Comparison of ENCODE assay signal across 8 cellular contexts in the genomic region with DNA sequence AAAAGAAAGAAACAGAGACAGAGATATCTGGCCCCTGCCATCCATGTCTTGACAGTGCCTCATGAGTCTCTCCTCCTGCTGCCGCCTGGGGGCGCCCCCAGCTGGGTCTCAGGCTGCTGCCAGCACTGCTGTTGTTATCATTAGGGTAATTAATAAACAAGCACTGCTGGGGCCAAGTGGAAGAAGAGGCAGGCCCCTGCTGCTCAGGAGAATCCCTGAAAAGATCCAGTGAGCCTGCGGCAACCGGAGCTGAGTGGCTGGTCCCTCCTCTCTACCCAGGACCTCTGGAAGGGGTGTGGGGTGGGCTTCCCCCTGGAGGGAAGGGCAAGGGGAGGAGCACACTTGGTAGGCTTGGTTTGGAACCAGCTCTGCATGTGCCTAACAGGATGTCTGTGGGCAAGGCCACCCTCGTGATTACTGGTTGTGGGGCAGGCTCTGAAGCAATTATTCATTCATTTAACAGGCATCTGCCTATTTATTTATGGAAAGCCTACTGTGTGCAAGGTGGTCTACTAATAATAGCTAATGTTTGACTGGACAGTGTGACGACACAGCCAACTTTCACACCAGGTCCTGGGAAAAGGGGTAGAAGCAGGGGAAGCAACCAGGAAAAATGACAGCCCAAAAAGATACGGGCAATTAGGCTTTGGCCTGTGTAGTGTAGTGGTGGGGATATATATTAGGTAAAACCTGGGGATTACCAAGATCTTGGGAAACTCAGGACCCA. TPM values are rescaled to one million over a fixed set of nuclear protein-coding genes. Genes with fewer than 3 reads are reported as not detected.
A peak's percentile ranks its signal among the peaks of the same experiment; 100 is the strongest.
DNase-seq lines count a peak whose midpoint lies in the region; ATAC-seq and TF ChIP-seq lines count a peak whose summit lies in the region.

No MANE protein-coding gene starts in this region.

- H3K4me2 ChIP-seq in trophoblast cell (ENCODE audit: low read length), result peak overlapping the region; percentile 97

- H3K14ac ChIP-seq in trophoblast cell (ENCODE audit: low read length), result peak overlapping the region; percentile 79

- H3K23ac ChIP-seq in trophoblast cell (ENCODE audit: low read length), result no peak overlapping the region

- H3K9me3 ChIP-seq in trophoblast cell (ENCODE audit: insufficient read depth, low read depth, low read length) (no peaks in the 10 kb centered on the region), thyroid gland (no peaks in the 10 kb centered on the region)

- H3K4me1 ChIP-seq in trophoblast cell (ENCODE audit: control insufficient read depth in 1 of 2, insufficient read depth in 2 of 2, low read length in 2 of 2) (peaks cover 29 to 30% of the 10 kb centered on the region in 2 experiments), thyroid gland (peaks cover 8 to 17% of the 10 kb centered on the region in 2 donors)

- H2BK12ac ChIP-seq in trophoblast cell (ENCODE audit: low read length), result peak overlapping the region; percentile 95

- H4K12ac ChIP-seq in trophoblast cell (ENCODE audit: low read depth, low read length), result no peak overlapping the region

- H3K9ac ChIP-seq in trophoblast cell (ENCODE audit: low read length), result no peak overlapping the region

- H3K79me1 ChIP-seq in trophoblast cell (ENCODE audit: low read length), result peaks cover 30% of the 10 kb centered on the region

- peak overlapping the region; percentile 73 for H2BK5ac ChIP-seq in trophoblast cell (ENCODE audit: low read depth, low read length, poor library complexity)

- peaks cover 17% of the 10 kb centered on the region for H3K79me2 ChIP-seq in trophoblast cell (ENCODE audit: control insufficient read depth, insufficient read depth, low read length, poor library complexity)

- H4K91ac ChIP-seq in trophoblast cell (ENCODE audit: low read depth, low read length), result peak overlapping the region; percentile 83

- peak; percentile 29 for DNase-seq in NCI-H2029 (lab: John Stamatoyannopoulos, UW)
- no peak for DNase-seq in NCI-H2029 treated with DMSO at 0.1 percent for 48 hours (lab: John Stamatoyannopoulos, UW)
- peak; percentile 62 for DNase-seq in LHCN-M2 (ENCODE audit: low read depth)
- peak; percentile 74 for DNase-seq in activated naive CD4-positive, alpha-beta T cell treated with anti-CD3 and anti-CD28 coated beads, Interleukin-2, amount 50 U/mL, for 16 hours
- peak; percentile 71 for DNase-seq in glomerular visceral epithelial cell (ENCODE audit: extremely low spot score)
- DNase-seq in trophoblast cell, result peak; percentile 56 to 66
- peak; percentile 57 to 65 for DNase-seq in thyroid gland

- peak; percentile 50 to 81 (median 64) for TF ChIP-seq CTCF in thyroid gland (IDR thresholded peaks at IDR 0.05)

- no CpG with 5 or more reads among the region's 7 CpGs for WGBS in trophoblast cell (ENCODE audit: extremely low coverage, insufficient coverage, insufficient read length)
- 20 to 30% methylated on average over 7 of the region's 7 CpGs for WGBS in thyroid gland, 2 donors

- peak overlapping the region; percentile 85 for H2BK120ac ChIP-seq in trophoblast cell (ENCODE audit: insufficient read depth, low read length, poor library complexity)

- H3K27ac ChIP-seq in trophoblast cell (ENCODE audit: low read depth, low read length) (peak overlapping the region; percentile 89), thyroid gland (no peak overlapping the region)

- peak overlapping the region; percentile 37 for H2AFZ ChIP-seq in trophoblast cell (ENCODE audit: insufficient read depth, low read length, poor library complexity)

- peak overlapping the region; percentile 78 for H3K4ac ChIP-seq in trophoblast cell (ENCODE audit: low read depth, low read length)

- peak overlapping the region; percentile 78 for H4K8ac ChIP-seq in trophoblast cell (ENCODE audit: low read depth, low read length)

- no peak for TF ChIP-seq POLR2A in thyroid gland (IDR thresholded peaks at IDR 0.05)

- intact Hi-C loops in thyroid gland (cut with DNase I), result no loop called here

- H3K36me3 ChIP-seq in trophoblast cell (ENCODE audit: control insufficient read depth in 1 of 2, insufficient read depth in 2 of 2, low read length in 2 of 2), result peaks cover 17 to 18% of the 10 kb centered on the region in 2 experiments
- H3K36me3 ChIP-seq in thyroid gland, result no peaks in the 10 kb centered on the region

- ATAC-seq in SK-N-SH treated with all-trans-retinoic acid at 6 μM for 48 hours, result peak; percentile 92

- H3K27me3 ChIP-seq in trophoblast cell (ENCODE audit: insufficient read depth, low read length), result no peaks in the 10 kb centered on the region
- no peaks in the 10 kb centered on the region for H3K27me3 ChIP-seq in thyroid gland

- peak overlapping the region; percentile 59 for H2AK5ac ChIP-seq in trophoblast cell (ENCODE audit: low read length)

- peak overlapping the region; percentile 73 for H3K18ac ChIP-seq in trophoblast cell (ENCODE audit: low read length)

- H3K4me3 ChIP-seq in trophoblast cell (ENCODE audit: low read depth, low read length) (no peak overlapping the region), thyroid gland (replicated peaks in 1 of 3) (no peak overlapping the region)

TF ChIP-seq in SK-N-SH treated with all-trans-retinoic acid at 6 μM for 48 hours, 23 proteins besides CTCF, POLR2A, EP300 and RAD21:
- TF ChIP-seq OSR1 (CRISPR knock-in tag; IDR thresholded peaks at IDR 0.05) (no peak), TCF4 (CRISPR knock-in tag; IDR thresholded peaks at IDR 0.05; ENCODE audit: borderline replicate concordance) (peak; percentile 29; the same call in 1 of the 2 replicates)
TF ChIP-seq in SK-N-SH treated with all-trans-retinoic acid at 6 μM for 48 hours: peak in this region for 1.

RNA-seq across cellular contexts. Expression of a gene that starts 1.2 kb away (rescaled TPM):
- total RNA-seq in LHCN-M2 (2014; rRNA removed), result 8.6 and 9.2 TPM in 2 replicates
- 17.5 TPM for polyA plus RNA-seq in LHCN-M2 (2012)
- 174 and 187 TPM in 2 replicates for polyA plus RNA-seq in trophoblast cell (2013)
- 1 to 10 TPM; 1.6 to 4.4 (median 3.4) TPM for total RNA-seq in thyroid gland

RNA-seq across cellular contexts. Expression of a gene that starts 13.8 kb away (rescaled TPM):
- 16.2 and 19.7 TPM in 2 replicates for total RNA-seq in LHCN-M2 (2014; rRNA removed)
- polyA plus RNA-seq in LHCN-M2 (2012), result 19.7 TPM
- polyA plus RNA-seq in trophoblast cell (2013), result 27.4 and 28.9 TPM in 2 replicates
- 10 to 100 TPM; 11.3 to 31.8 (median 19.0) TPM for total RNA-seq in thyroid gland

RNA-seq across cellular contexts. Expression of a gene that starts 44.2 kb away (rescaled TPM):
- 2.5 and 2.8 TPM in 2 replicates for total RNA-seq in LHCN-M2 (2014; rRNA removed)
- polyA plus RNA-seq in LHCN-M2 (2012), result 1.6 TPM
- 0.39 and 0.47 TPM in 2 replicates for polyA plus RNA-seq in trophoblast cell (2013)
- total RNA-seq in thyroid gland, result under 1 TPM in 3 of 4 donors, not detected in 1; 0.13 to 0.79 (median 0.22) TPM
